16 cellular contexts compared by ENCODE assay signal in genomic region chr1:177525176-177525575, GRCh38.
DNase-seq lines count a peak whose midpoint lies in the region; ATAC-seq and TF ChIP-seq lines count a peak whose summit lies in the region.
"Had no signal": no experiment of that assay in that cellular context is flagged by ENCODE, and none has a peak within 500 bp of the region (broad histone marks: within the 10 kb centered on the region; RNA-seq: fewer than 3 reads in every experiment).

No MANE protein-coding gene starts in this region.

- DNase-seq in Right ventricle myocardium inferior (ENCODE audit: missing footprints) = no peak
- no peak for DNase-seq in cardiac septum (ENCODE audit: low spot score)
- no peak for DNase-seq in GM23338 (ENCODE audit: low spot score)
- peak in 1 of 2 donors; percentile 58 for DNase-seq in heart right ventricle
- peak in 1 of 3 donors; percentile 28 for DNase-seq in right cardiac atrium
- no peak for DNase-seq in endodermal cell
- DNase-seq in NCI-H446 treated with DMSO at 0.1 percent for 48 hours (lab: John Stamatoyannopoulos, UW) = no peak
- no peak for DNase-seq in retina
- DNase-seq: AML-193; Caco-2; CD4-positive, alpha-beta T cell; GF-D8 had no signal

- peak; percentile 98 for ATAC-seq in Right ventricle myocardium inferior
- no peak for ATAC-seq in GM23338
- ATAC-seq in heart right ventricle = peak; percentile 90 to 99 (median 94)
- peak; percentile 81 to 97 for ATAC-seq in right cardiac atrium
- ATAC-seq: A549 had no signal

- H3F3A ChIP-seq in GM23338 (replicated peaks; ENCODE audit: low read depth) = no peaks in the 10 kb centered on the region

- H3K27me3 ChIP-seq in GM23338 (ENCODE audit: insufficient read depth) (no peaks in the 10 kb centered on the region), heart right ventricle (peaks cover 0 to 61% (median 24%) of the 10 kb centered on the region in 7 donors), right cardiac atrium (ENCODE audit: control insufficient read depth, insufficient read depth) (no peaks in the 10 kb centered on the region), endodermal cell (ENCODE audit: control insufficient read depth, insufficient read depth, low read length, poor library complexity, severe bottlenecking) (no peaks in the 10 kb centered on the region)

- H3K9me3 ChIP-seq in heart right ventricle = peaks cover 0 to 2% (median 0%) of the 10 kb centered on the region in 11 donors
- no peaks in the 10 kb centered on the region for H3K9me3 ChIP-seq in right cardiac atrium (ENCODE audit: control insufficient read depth, low read length)
- no peaks in the 10 kb centered on the region for H3K9me3 ChIP-seq in endodermal cell (ENCODE audit: control insufficient read depth, low read length)
- H3K9me3 ChIP-seq: A549, Caco-2, HAP-1 had no signal

- no peak overlapping the region for H3K4me3 ChIP-seq in GM23338
- H3K4me3 ChIP-seq in heart right ventricle = no peak overlapping the region
- no peak overlapping the region for H3K4me3 ChIP-seq in right cardiac atrium (ENCODE audit: low read length)
- no peak overlapping the region for H3K4me3 ChIP-seq in endodermal cell (ENCODE audit: low read length)
- H3K4me3 ChIP-seq: A549, HAP-1 had no signal

- peak overlapping the region; percentile 23; the same call in 1 of the 2 replicates for H2AFZ ChIP-seq in GM23338

- H3K27ac Mint-ChIP-seq in GM23338 = no peak overlapping the region; the same call in 1 of the 2 replicates
- no peak overlapping the region for H3K27ac Mint-ChIP-seq in endodermal cell
- H3K27ac Mint-ChIP-seq: CD4-positive, alpha-beta T cell had no signal

- H3K27me3 Mint-ChIP-seq in GM23338 (ENCODE audit: insufficient read depth, low read depth, poor library complexity) (no peaks in the 10 kb centered on the region), endodermal cell (ENCODE audit: insufficient read depth) (no peaks in the 10 kb centered on the region)
- H3K27me3 Mint-ChIP-seq: CD4-positive, alpha-beta T cell had no signal

- H3K9me3 Mint-ChIP-seq in GM23338 (no peaks in the 10 kb centered on the region), endodermal cell (no peaks in the 10 kb centered on the region)

- H4K20me1 ChIP-seq in GM23338 (replicated peaks; ENCODE audit: insufficient read depth) = no peaks in the 10 kb centered on the region

- H3K9ac ChIP-seq in endodermal cell (ENCODE audit: extremely low read depth, low read length, poor library complexity, severe bottlenecking) = no peak overlapping the region

- H3K4me2 ChIP-seq in GM23338 = no peak overlapping the region
- H3K4me2 ChIP-seq: A549 had no signal

- intact Hi-C loops in Right ventricle myocardium inferior (cut with DNase I) (loop anchor here (10.0 kb wide), 1 partner anchor 130 kb away; no protein-coding TSS in a partner anchor), cardiac septum (cut with DNase I) (loop anchor here (10.0 kb wide), 1 partner anchor 250 kb away; no protein-coding TSS in a partner anchor), heart right ventricle (cut with DNase I) (no loop called here), right cardiac atrium (cut with DNase I) (no loop called here)

- H3K4me1 Mint-ChIP-seq in GM23338 (peaks cover 2% of the 10 kb centered on the region; the same call in 1 of the 3 replicates), endodermal cell (no peaks in the 10 kb centered on the region)

- WGBS in heart right ventricle, 2 donors = 11 to 26% methylated on average over 2 of the region's 2 CpGs
- WGBS in right cardiac atrium = 27% methylated on average over 2 of the region's 2 CpGs
- WGBS in endodermal cell (ENCODE audit: insufficient coverage in 1 of 2, insufficient read length in 1 of 2), 2 experiments = 79 to 94% methylated on average over 2 of the region's 2 CpGs

- H3K4me3 Mint-ChIP-seq in GM23338 (no peak overlapping the region), endodermal cell (no peak overlapping the region)
- H3K4me3 Mint-ChIP-seq: CD4-positive, alpha-beta T cell had no signal

- H3K36me3 ChIP-seq in GM23338 (ENCODE audit: insufficient read depth) = no peaks in the 10 kb centered on the region
- no peaks in the 10 kb centered on the region for H3K36me3 ChIP-seq in heart right ventricle
- H3K36me3 ChIP-seq in endodermal cell (ENCODE audit: control insufficient read depth, insufficient read depth, low read length) = no peaks in the 10 kb centered on the region
- H3K36me3 ChIP-seq: HAP-1 had no signal

- H3K36me3 Mint-ChIP-seq in GM23338 (ENCODE audit: low read depth) (no peaks in the 10 kb centered on the region), endodermal cell (ENCODE audit: low read depth) (no peaks in the 10 kb centered on the region)

- H3K4me1 ChIP-seq in GM23338 (ENCODE audit: insufficient read depth) (no peaks in the 10 kb centered on the region; the same call in 1 of the 2 replicates), heart right ventricle (peaks cover 0 to 7% (median 0%) of the 10 kb centered on the region in 9 donors), right cardiac atrium (ENCODE audit: control insufficient read depth, insufficient read depth, low read length) (no peaks in the 10 kb centered on the region), endodermal cell (ENCODE audit: control insufficient read depth, insufficient read depth, low read length) (no peaks in the 10 kb centered on the region)
- H3K4me1 ChIP-seq: A549, Caco-2, HAP-1 had no signal

- H3K79me2 ChIP-seq in GM23338 (replicated peaks; ENCODE audit: insufficient read depth) = no peaks in the 10 kb centered on the region

- H3K9me2 ChIP-seq in GM23338 (ENCODE audit: insufficient read depth) = no peaks in the 10 kb centered on the region; the same call in 1 of the 2 replicates

- H3K27ac ChIP-seq in GM23338 (ENCODE audit: low read depth) = no peak overlapping the region
- no peak overlapping the region for H3K27ac ChIP-seq in heart right ventricle
- no peak overlapping the region for H3K27ac ChIP-seq in right cardiac atrium (ENCODE audit: low read length)
- no peak overlapping the region for H3K27ac ChIP-seq in endodermal cell (ENCODE audit: low read depth, low read length)
- H3K27ac ChIP-seq: 22Rv1, A549, C4-2B had no signal

- TF ChIP-seq CTCF in GM23338 (conservative IDR thresholded peaks at IDR 0.05; ENCODE audit: low read depth in 2 of 2) (no peak), heart right ventricle (IDR thresholded peaks at IDR 0.05) (no peak), endodermal cell (conservative IDR thresholded peaks at IDR 0.05) (no peak)

TF ChIP-seq in GM23338, 12 proteins besides CTCF, POLR2A, EP300 and RAD21 (continues in another document):
- TF ChIP-seq NANOG (IDR thresholded peaks at IDR 0.05; ENCODE audit: borderline replicate concordance) (no peak), STAT1 (IDR thresholded peaks at IDR 0.05; ENCODE audit: unreplicated experiment) (no peak), ZNF462 (CRISPR knock-in tag; IDR thresholded peaks at IDR 0.05) (no peak)

Comparison
In these comparisons a context has a peak if more than half of its experiments do, and no peak if none do; other contexts are left out.
1. intact Hi-C loops: an anchor here in Right ventricle myocardium inferior (10.0 kb wide) and cardiac septum (10.0 kb wide); none called in heart right ventricle and right cardiac atrium.